16 cellular contexts compared by ENCODE assay signal in genomic region chr16:66984902-66985311, GRCh38. TPM values are rescaled to one million over a fixed set of nuclear protein-coding genes. Genes with fewer than 3 reads are reported as not detected.
DNase-seq lines count a peak whose midpoint lies in the region; ATAC-seq and TF ChIP-seq lines count a peak whose summit lies in the region.
"Had no signal": no experiment of that assay in that cellular context is flagged by ENCODE, and none has a peak within 500 bp of the region (broad histone marks: within the 10 kb centered on the region; RNA-seq: fewer than 3 reads in every experiment).

No MANE protein-coding gene starts in this region.

- H2AFZ ChIP-seq in GM23338 = no peak overlapping the region

- ATAC-seq in activated T-cell treated with anti-CD3 and anti-CD28 coated beads, Interleukin-2, amount 50 U/mL, for 72 hours (replicated peaks in 1 of 2) = peak; percentile 90
- peak; percentile 72 to 80 for ATAC-seq in stimulated activated naive B cell treated with anti-CD40 and anti-IgM and Interleukin-4, amounts not matched to agents 10 μg/mL and 1 μg/mL and 100 μg/mL, for 72 hours (replicated peaks)
- ATAC-seq in GM23338 (no peak), HG03196 (IDR thresholded peaks at IDR 0.05; ENCODE audit: unreplicated experiment) (no peak)
- ATAC-seq: heart right ventricle, left colon had no signal

- H3K27me3 Mint-ChIP-seq in activated T-cell treated with anti-CD3 and anti-CD28 coated beads, Interleukin-2, amount 50 U/mL, for 72 hours (ENCODE audit: low read depth) = no peaks in the 10 kb centered on the region
- peaks cover 0 to 9% of the 10 kb centered on the region in 2 donors for H3K27me3 Mint-ChIP-seq in stimulated activated naive B cell treated with anti-CD40 and anti-IgM and Interleukin-4, amounts not matched to agents 10 μg/mL and 1 μg/mL and 100 μg/mL, for 72 hours
- H3K27me3 Mint-ChIP-seq in GM23338 (ENCODE audit: insufficient read depth, low read depth, poor library complexity) = peaks cover 2% of the 10 kb centered on the region

- H3K4me1 Mint-ChIP-seq in activated T-cell treated with anti-CD3 and anti-CD28 coated beads, Interleukin-2, amount 50 U/mL, for 72 hours (ENCODE audit: low read depth) = peaks cover 83% of the 10 kb centered on the region
- no peaks in the 10 kb centered on the region for H3K4me1 Mint-ChIP-seq in stimulated activated naive B cell treated with anti-CD40 and anti-IgM and Interleukin-4, amounts not matched to agents 10 μg/mL and 1 μg/mL and 100 μg/mL, for 72 hours
- no peaks in the 10 kb centered on the region for H3K4me1 Mint-ChIP-seq in GM23338

- no peaks in the 10 kb centered on the region for H3K4me1 ChIP-seq in GM23338 (ENCODE audit: insufficient read depth)
- H3K4me1 ChIP-seq: heart right ventricle, sigmoid colon, SJCRH30 had no signal

- no peak for TF ChIP-seq CTCF in GM23338 (conservative IDR thresholded peaks at IDR 0.05; ENCODE audit: low read depth in 2 of 2)

- H3K4me3 Mint-ChIP-seq in activated T-cell treated with anti-CD3 and anti-CD28 coated beads, Interleukin-2, amount 50 U/mL, for 72 hours = peak overlapping the region; percentile 77 to 90
- no peak overlapping the region for H3K4me3 Mint-ChIP-seq in stimulated activated naive B cell treated with anti-CD40 and anti-IgM and Interleukin-4, amounts not matched to agents 10 μg/mL and 1 μg/mL and 100 μg/mL, for 72 hours
- no peak overlapping the region for H3K4me3 Mint-ChIP-seq in GM23338

- H3K27me3 ChIP-seq in GM23338 (ENCODE audit: insufficient read depth) = no peaks in the 10 kb centered on the region
- H3K27me3 ChIP-seq: brain microvascular endothelial cell, heart right ventricle, sigmoid colon had no signal

- DNase-seq in NK-92 treated with Interleukin-12 subunit alpha and Interleukin-12 subunit beta, amount 100 ng/mL, for 24 hours (lab: John Stamatoyannopoulos, UW) = peak; percentile 20
- DNase-seq in NK-92 (lab: John Stamatoyannopoulos, UW; ENCODE audit: unreplicated experiment) (no peak), GM23338 (ENCODE audit: low spot score) (no peak), SIG-M5 treated with dmso at 0.1 percent for 504 hours (lab: John Stamatoyannopoulos, UW; ENCODE audit: unreplicated experiment) (no peak)
- DNase-seq in activated T-cell treated with anti-CD3 and anti-CD28 coated beads, Interleukin-2, amount 50 U/mL, for 72 hours = peak; percentile 80 to 87
- DNase-seq in stimulated activated CD4-positive, alpha-beta T cell treated with anti-CD3 and anti-CD28 coated beads, Interleukin-12 subunit alpha, Interleukin-12 subunit beta, amount 100 ng/mL, for 4 hours = peak; percentile 55
- DNase-seq in stimulated activated naive B cell treated with anti-CD40 and anti-IgM and Interleukin-4, amounts not matched to agents 10 μg/mL and 1 μg/mL and 100 μg/mL, for 72 hours = no peak
- DNase-seq: brain microvascular endothelial cell, heart right ventricle, left colon, NCI-H1436, NCI-H748 treated with DMSO at 0.1 percent for 48 hours, sigmoid colon, SJCRH30 had no signal

- H3K36me3 Mint-ChIP-seq in activated T-cell treated with anti-CD3 and anti-CD28 coated beads, Interleukin-2, amount 50 U/mL, for 72 hours (ENCODE audit: insufficient read depth in 2 of 2) = peaks cover 11 to 12% of the 10 kb centered on the region in 2 donors
- no peaks in the 10 kb centered on the region for H3K36me3 Mint-ChIP-seq in stimulated activated naive B cell treated with anti-CD40 and anti-IgM and Interleukin-4, amounts not matched to agents 10 μg/mL and 1 μg/mL and 100 μg/mL, for 72 hours
- no peaks in the 10 kb centered on the region for H3K36me3 Mint-ChIP-seq in GM23338 (ENCODE audit: low read depth)

- H3K4me3 ChIP-seq in GM23338 = no peak overlapping the region
- H3K4me3 ChIP-seq: heart right ventricle, sigmoid colon, SJCRH30 had no signal

- H3K9me3 Mint-ChIP-seq in activated T-cell treated with anti-CD3 and anti-CD28 coated beads, Interleukin-2, amount 50 U/mL, for 72 hours = peaks cover 2 to 6% of the 10 kb centered on the region in 2 donors
- H3K9me3 Mint-ChIP-seq in stimulated activated naive B cell treated with anti-CD40 and anti-IgM and Interleukin-4, amounts not matched to agents 10 μg/mL and 1 μg/mL and 100 μg/mL, for 72 hours = no peaks in the 10 kb centered on the region
- no peaks in the 10 kb centered on the region for H3K9me3 Mint-ChIP-seq in GM23338

- no peaks in the 10 kb centered on the region for H3K9me2 ChIP-seq in GM23338 (ENCODE audit: insufficient read depth)

- H3K79me2 ChIP-seq in GM23338 (replicated peaks; ENCODE audit: insufficient read depth) = no peaks in the 10 kb centered on the region

- H3K36me3 ChIP-seq in GM23338 (ENCODE audit: insufficient read depth) = no peaks in the 10 kb centered on the region
- H3K36me3 ChIP-seq: brain microvascular endothelial cell, heart right ventricle, sigmoid colon, SJCRH30 had no signal

- no peaks in the 10 kb centered on the region for H3F3A ChIP-seq in GM23338 (replicated peaks; ENCODE audit: low read depth)

- no peaks in the 10 kb centered on the region for H4K20me1 ChIP-seq in GM23338 (replicated peaks; ENCODE audit: insufficient read depth)

- no peak overlapping the region for H3K27ac ChIP-seq in GM23338 (ENCODE audit: low read depth)
- H3K27ac ChIP-seq: 22Rv1, brain microvascular endothelial cell, sigmoid colon, SJCRH30 had no signal

- H3K4me2 ChIP-seq in GM23338 = no peak overlapping the region

- H3K27ac Mint-ChIP-seq in activated T-cell treated with anti-CD3 and anti-CD28 coated beads, Interleukin-2, amount 50 U/mL, for 72 hours = peak overlapping the region; percentile 100
- H3K27ac Mint-ChIP-seq in stimulated activated naive B cell treated with anti-CD40 and anti-IgM and Interleukin-4, amounts not matched to agents 10 μg/mL and 1 μg/mL and 100 μg/mL, for 72 hours = peak overlapping the region; percentile 31
- H3K27ac Mint-ChIP-seq in GM23338 = no peak overlapping the region

TF ChIP-seq in GM23338, 12 proteins besides CTCF, POLR2A, EP300 and RAD21 (continues in another document):
- TF ChIP-seq STAT1 (IDR thresholded peaks at IDR 0.05; ENCODE audit: unreplicated experiment) = no peak

RNA-seq across cellular contexts. Expression of gene CES4A, which starts 3.5 kb away (rescaled TPM):
- total RNA-seq in activated T-cell treated with anti-CD3 and anti-CD28 coated beads, Interleukin-2, amount 50 U/mL, for 72 hours = 10 to 100 TPM; 24.4 to 38.8 TPM
- 0.10 and 0.39 TPM in 2 replicates for total RNA-seq in GM23338 (2014; rRNA removed; shearing (Covaris generic))
- polyA plus RNA-seq in GM23338 (2016; fragmentation: Nextera tagmentation; extraction: Ambion mirVana) = 0.16 and 0.42 TPM in 2 replicates
- total RNA-seq: SJCRH30 had no signal

RNA-seq across cellular contexts. Expression of gene CES3, which starts 23.8 kb away (rescaled TPM):
- 10 to 100 TPM in 1 of 2 donors, 1 to 10 TPM in 1; 6.9 to 11.5 TPM for total RNA-seq in activated T-cell treated with anti-CD3 and anti-CD28 coated beads, Interleukin-2, amount 50 U/mL, for 72 hours
- total RNA-seq in GM23338 (2014; rRNA removed; shearing (Covaris generic)) = 0.66 and 1.0 TPM in 2 replicates
- 0.55 and 0.92 TPM in 2 replicates for polyA plus RNA-seq in GM23338 (2016; fragmentation: Nextera tagmentation; extraction: Ambion mirVana)

RNA-seq across cellular contexts. Expression of gene CBFB, which starts 44.0 kb away (rescaled TPM):
- 100 to 1,000 TPM; 106 to 133 TPM for total RNA-seq in activated T-cell treated with anti-CD3 and anti-CD28 coated beads, Interleukin-2, amount 50 U/mL, for 72 hours
- total RNA-seq in GM23338 (2014; rRNA removed; shearing (Covaris generic)) = 26.9 and 27.8 TPM in 2 replicates
- polyA plus RNA-seq in GM23338 (2016; fragmentation: Nextera tagmentation; extraction: Ambion mirVana) = 26.1 and 31.0 TPM in 2 replicates

RNA-seq across cellular contexts. Expression of gene CES2, which starts 49.6 kb away (rescaled TPM):
- total RNA-seq in activated T-cell treated with anti-CD3 and anti-CD28 coated beads, Interleukin-2, amount 50 U/mL, for 72 hours = 10 to 100 TPM; 28.7 to 33.3 TPM
- total RNA-seq in GM23338 (2014; rRNA removed; shearing (Covaris generic)) = 8.2 and 9.3 TPM in 2 replicates
- 4.3 and 5.0 TPM in 2 replicates for polyA plus RNA-seq in GM23338 (2016; fragmentation: Nextera tagmentation; extraction: Ambion mirVana)

RNA-seq across cellular contexts. Expression of gene CIAO2B, which starts 50.7 kb away (rescaled TPM):
- 100 to 1,000 TPM; 145 to 167 TPM for total RNA-seq in activated T-cell treated with anti-CD3 and anti-CD28 coated beads, Interleukin-2, amount 50 U/mL, for 72 hours
- total RNA-seq in GM23338 (2014; rRNA removed; shearing (Covaris generic)) = 85.0 and 92.4 TPM in 2 replicates
- 181 and 189 TPM in 2 replicates for polyA plus RNA-seq in GM23338 (2016; fragmentation: Nextera tagmentation; extraction: Ambion mirVana)

Comparison
In these comparisons a context has a peak if more than half of its experiments do, and no peak if none do; other contexts are left out.
1. DNase-seq: peak in NK-92 treated with Interleukin-12 subunit alpha and Interleukin-12 subunit beta, amount 100 ng/mL, for 24 hours (single experiment), activated T-cell treated with anti-CD3 and anti-CD28 coated beads, Interleukin-2, amount 50 U/mL, for 72 hours (2 of 2) and stimulated activated CD4-positive, alpha-beta T cell treated with anti-CD3 and anti-CD28 coated beads, Interleukin-12 subunit alpha, Interleukin-12 subunit beta, amount 100 ng/mL, for 4 hours (single experiment); none in NK-92 (single experiment), stimulated activated naive B cell treated with anti-CD40 and anti-IgM and Interleukin-4, amounts not matched to agents 10 μg/mL and 1 μg/mL and 100 μg/mL, for 72 hours (single experiment), GM23338 (single experiment) and SIG-M5 treated with dmso at 0.1 percent for 504 hours (single experiment).
2. ATAC-seq: peak in activated T-cell treated with anti-CD3 and anti-CD28 coated beads, Interleukin-2, amount 50 U/mL, for 72 hours (2 of 2) and stimulated activated naive B cell treated with anti-CD40 and anti-IgM and Interleukin-4, amounts not matched to agents 10 μg/mL and 1 μg/mL and 100 μg/mL, for 72 hours (2 of 2); none in GM23338 (single experiment) and HG03196 (single experiment).
3. H3K4me3 Mint-ChIP-seq: peak in activated T-cell treated with anti-CD3 and anti-CD28 coated beads, Interleukin-2, amount 50 U/mL, for 72 hours (2 of 2); none in stimulated activated naive B cell treated with anti-CD40 and anti-IgM and Interleukin-4, amounts not matched to agents 10 μg/mL and 1 μg/mL and 100 μg/mL, for 72 hours (0 of 2) and GM23338 (single experiment).
4. RNA of gene CES4A, which starts 3.5 kb away (total RNA-seq): 24.4 to 38.8 TPM in activated T-cell treated with anti-CD3 and anti-CD28 coated beads, Interleukin-2, amount 50 U/mL, for 72 hours; 0.10 to 0.39 TPM in GM23338; every median in the first group is over 10 times any median in the second.